ENCODE assay signal across 9 cellular contexts in the genomic region with DNA sequence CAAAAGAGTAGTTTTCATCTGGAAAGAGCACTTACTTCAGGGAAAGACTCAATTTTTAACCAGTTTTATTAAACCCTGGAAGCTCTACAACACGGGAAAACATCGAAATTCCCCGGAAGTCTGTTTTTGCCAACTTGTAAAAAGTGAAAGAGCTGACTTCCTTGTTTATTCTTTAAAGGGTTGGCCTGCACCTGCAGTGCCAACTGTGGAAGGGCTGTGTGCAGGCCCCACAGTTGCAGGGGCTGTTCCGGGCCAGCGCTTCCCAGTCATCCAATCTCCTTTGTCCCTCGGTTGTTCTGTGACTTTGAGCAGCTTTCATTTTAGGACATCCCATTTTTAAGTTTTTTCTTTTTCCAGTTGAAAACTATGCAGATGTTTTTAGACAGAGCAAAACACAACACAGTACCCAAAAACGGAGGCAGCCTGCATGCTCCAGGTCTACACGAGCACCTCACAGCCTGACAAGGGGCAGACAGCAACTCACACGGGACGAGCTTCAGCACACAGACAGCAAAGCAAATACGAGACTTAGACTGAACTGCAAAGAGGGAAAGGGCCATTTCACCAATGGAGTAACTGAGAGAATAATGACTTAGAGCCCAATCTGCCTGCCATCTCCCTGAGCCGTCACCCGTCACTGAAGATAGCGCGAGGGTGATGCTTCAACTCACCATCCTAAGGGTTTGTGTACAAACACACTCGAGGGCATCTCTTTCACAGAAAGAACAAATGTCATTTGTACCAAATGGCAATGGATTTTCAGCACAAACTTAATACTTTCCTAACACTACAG.
DNase-seq lines count a peak whose midpoint lies in the region; ATAC-seq and TF ChIP-seq lines count a peak whose summit lies in the region.
"Had no signal": no experiment of that assay in that cellular context is flagged by ENCODE, and none has a peak within 500 bp of the region (broad histone marks: within the 10 kb centered on the region; RNA-seq: fewer than 3 reads in every experiment).

No MANE protein-coding gene starts in this region.

- TF ChIP-seq CTCF in OCI-LY7 (conservative IDR thresholded peaks at IDR 0.05; ENCODE audit: low read length) (no peak), gastrocnemius medialis (IDR thresholded peaks at IDR 0.05 in 4 of 5, conservative IDR thresholded peaks at IDR 0.05 in 1 of 5) (no peak)

- in situ Hi-C loops in gastrocnemius medialis (cut with MboI; ENCODE audit: low sequenced_read_pairs in 4 of 4) = no loop called here

- POLR2A ChIA-PET in activated CD4-positive, alpha-beta T cell treated with anti-CD3 and anti-CD28 coated beads for 36 hours (lab: Charles Lee) = interaction anchor here (0.6 to 0.7 kb wide), 3 partner anchors 8 to 677 kb away, joined by 3 to 5 read pairs (median 3); no protein-coding TSS in a partner anchor
- POLR2A ChIA-PET in OCI-LY7 (lab: Charles Lee) = interaction anchor here (0.6 to 3.7 kb wide), 13 partner anchors 10 to 836 kb away, joined by 3 to 16 read pairs (median 3); no protein-coding TSS in a partner anchor

- no peak overlapping the region for H3K4me3 Mint-ChIP-seq in activated CD4-positive, alpha-beta T cell treated with anti-CD3 and anti-CD28 coated beads for 36 hours
- peak overlapping the region; percentile 61 to 67 for H3K4me3 Mint-ChIP-seq in stimulated activated naive B cell treated with anti-CD40 and anti-IgM and Interleukin-4, amounts not matched to agents 10 μg/mL and 1 μg/mL and 100 μg/mL, for 72 hours

- no peaks in the 10 kb centered on the region for H3K9me2 ChIP-seq in OCI-LY7 (ENCODE audit: insufficient read depth, low read length)

- TF ChIP-seq POLR2A in gastrocnemius medialis (IDR thresholded peaks at IDR 0.05) = no peak

- H3K9me3 ChIP-seq in OCI-LY7 (ENCODE audit: low read length) (no peaks in the 10 kb centered on the region), gastrocnemius medialis (no peaks in the 10 kb centered on the region)

- H3K4me1 Mint-ChIP-seq in activated CD4-positive, alpha-beta T cell treated with anti-CD3 and anti-CD28 coated beads for 36 hours = peaks cover 8% of the 10 kb centered on the region
- peaks cover 28 to 42% of the 10 kb centered on the region in 2 donors for H3K4me1 Mint-ChIP-seq in stimulated activated naive B cell treated with anti-CD40 and anti-IgM and Interleukin-4, amounts not matched to agents 10 μg/mL and 1 μg/mL and 100 μg/mL, for 72 hours

- no TSS peak for BruUV-seq in OCI-LY7 (replicated peaks; lab: Mats Ljungman, UMichigan)

- H4K20me1 ChIP-seq in OCI-LY7 (ENCODE audit: insufficient read depth, low read length) = no peaks in the 10 kb centered on the region

- H3K27ac ChIP-seq in OCI-LY7 (ENCODE audit: low read depth, low read length, poor library complexity, severe bottlenecking) = peak overlapping the region; percentile 92
- H3K27ac ChIP-seq in gastrocnemius medialis = no peak overlapping the region

- H3K4me3 ChIP-seq in OCI-LY7 (ENCODE audit: low read depth, low read length, poor library complexity, severe bottlenecking) (peak overlapping the region; percentile 51), gastrocnemius medialis (no peak overlapping the region)

- peaks cover 68% of the 10 kb centered on the region for H3K36me3 Mint-ChIP-seq in activated CD4-positive, alpha-beta T cell treated with anti-CD3 and anti-CD28 coated beads for 36 hours (ENCODE audit: low read depth)
- H3K36me3 Mint-ChIP-seq in stimulated activated naive B cell treated with anti-CD40 and anti-IgM and Interleukin-4, amounts not matched to agents 10 μg/mL and 1 μg/mL and 100 μg/mL, for 72 hours = peaks cover 53 to 66% of the 10 kb centered on the region in 2 donors

- ATAC-seq in activated CD4-positive, alpha-beta T cell treated with anti-CD3 and anti-CD28 coated beads for 36 hours = no peak
- peak; percentile 79 to 81 for ATAC-seq in stimulated activated naive B cell treated with anti-CD40 and anti-IgM and Interleukin-4, amounts not matched to agents 10 μg/mL and 1 μg/mL and 100 μg/mL, for 72 hours (replicated peaks)
- ATAC-seq in GM19467 (IDR thresholded peaks at IDR 0.05; ENCODE audit: unreplicated experiment) = no peak
- ATAC-seq in gastrocnemius medialis = no peak

- peak overlapping the region; percentile 44; the same call in 1 of the 2 replicates for H2AFZ ChIP-seq in OCI-LY7 (ENCODE audit: low read length)

- H3K4me2 ChIP-seq in OCI-LY7 (ENCODE audit: low read length) = peak overlapping the region; percentile 72

- H3K27me3 Mint-ChIP-seq in activated CD4-positive, alpha-beta T cell treated with anti-CD3 and anti-CD28 coated beads for 36 hours = no peaks in the 10 kb centered on the region
- no peaks in the 10 kb centered on the region for H3K27me3 Mint-ChIP-seq in stimulated activated naive B cell treated with anti-CD40 and anti-IgM and Interleukin-4, amounts not matched to agents 10 μg/mL and 1 μg/mL and 100 μg/mL, for 72 hours

- intact Hi-C loops in activated CD4-positive, alpha-beta T cell treated with anti-CD3 and anti-CD28 coated beads for 36 hours (cut with DNase I, micrococcal nuclease) = no loop called here
- intact Hi-C loops in OCI-LY7 (cut with micrococcal nuclease; ENCODE audit: unreplicated experiment) (loop anchor here (1.0 to 5.0 kb wide), 3 partner anchors 34 to 330 kb away; a partner anchor contains a TSS), gastrocnemius medialis (cut with DNase I; ENCODE audit: low total_unique reads) (no loop called here)

- H3K4me1 ChIP-seq in OCI-LY7 (ENCODE audit: insufficient read depth, low read length, poor library complexity, severe bottlenecking) = peaks cover 31% of the 10 kb centered on the region
- no peaks in the 10 kb centered on the region for H3K4me1 ChIP-seq in gastrocnemius medialis

- H3K79me2 ChIP-seq in OCI-LY7 (ENCODE audit: insufficient read depth, low read depth, low read length) = no peaks in the 10 kb centered on the region

- CTCF ChIA-PET in activated CD4-positive, alpha-beta T cell treated with anti-CD3 and anti-CD28 coated beads for 36 hours (lab: Charles Lee) = interaction anchor here (0.6 to 1.4 kb wide), 3 partner anchors 30 to 521 kb away, joined by 3 to 4 read pairs (median 3); no protein-coding TSS in a partner anchor
- CTCF ChIA-PET in OCI-LY7 (lab: Charles Lee; ENCODE audit: unreplicated experiment) = no interaction called here

- peak overlapping the region; percentile 66 for H3K27ac Mint-ChIP-seq in activated CD4-positive, alpha-beta T cell treated with anti-CD3 and anti-CD28 coated beads for 36 hours
- H3K27ac Mint-ChIP-seq in stimulated activated naive B cell treated with anti-CD40 and anti-IgM and Interleukin-4, amounts not matched to agents 10 μg/mL and 1 μg/mL and 100 μg/mL, for 72 hours = peak overlapping the region; percentile 93

- no peaks in the 10 kb centered on the region for H3K27me3 ChIP-seq in gastrocnemius medialis

- no peaks in the 10 kb centered on the region for H3K9me3 Mint-ChIP-seq in activated CD4-positive, alpha-beta T cell treated with anti-CD3 and anti-CD28 coated beads for 36 hours (ENCODE audit: low read depth)
- H3K9me3 Mint-ChIP-seq in stimulated activated naive B cell treated with anti-CD40 and anti-IgM and Interleukin-4, amounts not matched to agents 10 μg/mL and 1 μg/mL and 100 μg/mL, for 72 hours = no peaks in the 10 kb centered on the region

- peaks cover 36% of the 10 kb centered on the region for H3K36me3 ChIP-seq in OCI-LY7 (ENCODE audit: insufficient read depth, low read length)
- H3K36me3 ChIP-seq in gastrocnemius medialis = peaks cover 0 to 21% of the 10 kb centered on the region in 2 donors

- DNase-seq in activated CD4-positive, alpha-beta T cell treated with anti-CD3 and anti-CD28 coated beads for 36 hours = no peak
- no peak for DNase-seq in activated CD4-positive, alpha-beta T cell treated with anti-CD3 and anti-CD28 coated beads, Interleukin-2, amount 50 U/mL, for 48 hours
- peak; percentile 90 for DNase-seq in OCI-LY7 (ENCODE audit: low spot score)
- DNase-seq in germinal center (ENCODE audit: low spot score) = peak; percentile 64
- DNase-seq in stimulated activated naive B cell treated with anti-CD40 and anti-IgM and Interleukin-4, amounts not matched to agents 10 μg/mL and 1 μg/mL and 100 μg/mL, for 72 hours = no peak
- no peak for DNase-seq in HK-2 (ENCODE audit: unreplicated experiment)
- no peak for DNase-seq in gastrocnemius medialis
- DNase-seq: SIG-M5 had no signal

Comparison
In these comparisons a context has a peak if more than half of its experiments do, and no peak if none do; other contexts are left out.
1. ATAC-seq: peak in stimulated activated naive B cell treated with anti-CD40 and anti-IgM and Interleukin-4, amounts not matched to agents 10 μg/mL and 1 μg/mL and 100 μg/mL, for 72 hours (2 of 2); none in activated CD4-positive, alpha-beta T cell treated with anti-CD3 and anti-CD28 coated beads for 36 hours (single experiment), GM19467 (single experiment) and gastrocnemius medialis (0 of 2).
2. DNase-seq: peak in OCI-LY7 (single experiment) and germinal center (single experiment); none in activated CD4-positive, alpha-beta T cell treated with anti-CD3 and anti-CD28 coated beads for 36 hours (single experiment), activated CD4-positive, alpha-beta T cell treated with anti-CD3 and anti-CD28 coated beads, Interleukin-2, amount 50 U/mL, for 48 hours (0 of 2), stimulated activated naive B cell treated with anti-CD40 and anti-IgM and Interleukin-4, amounts not matched to agents 10 μg/mL and 1 μg/mL and 100 μg/mL, for 72 hours (single experiment), HK-2 (single experiment) and gastrocnemius medialis (0 of 2).